In the genomic region with DNA sequence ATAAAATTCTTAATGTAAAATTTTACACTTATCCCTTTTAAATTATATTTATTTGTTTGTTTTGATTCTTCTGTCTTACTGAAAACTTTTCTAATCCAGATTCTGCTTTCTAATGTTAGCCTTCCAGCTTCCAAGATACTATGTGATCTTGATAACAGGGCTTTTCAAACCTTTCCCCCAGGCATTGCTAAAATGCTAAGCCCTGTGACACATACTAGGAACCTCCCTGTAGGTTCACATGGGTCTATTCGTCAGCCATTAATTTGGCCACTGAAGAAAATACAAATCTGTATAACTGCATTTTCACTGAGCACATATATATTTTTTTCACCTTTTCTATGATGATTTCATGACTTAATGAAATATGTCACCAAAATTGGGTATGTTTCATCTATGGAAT, we compare ENCODE assay signal across 1 cellular context.
TF ChIP-seq lines count a peak whose summit lies in the region.

No MANE protein-coding gene starts in this region.

TF ChIP-seq in IMR-90, 13 proteins besides CTCF, POLR2A, EP300 and RAD21:
- TF ChIP-seq CHD1 (IDR thresholded peaks at IDR 0.05; ENCODE audit: low read depth, low read length), result no peak
- TF ChIP-seq, protein P1, sequence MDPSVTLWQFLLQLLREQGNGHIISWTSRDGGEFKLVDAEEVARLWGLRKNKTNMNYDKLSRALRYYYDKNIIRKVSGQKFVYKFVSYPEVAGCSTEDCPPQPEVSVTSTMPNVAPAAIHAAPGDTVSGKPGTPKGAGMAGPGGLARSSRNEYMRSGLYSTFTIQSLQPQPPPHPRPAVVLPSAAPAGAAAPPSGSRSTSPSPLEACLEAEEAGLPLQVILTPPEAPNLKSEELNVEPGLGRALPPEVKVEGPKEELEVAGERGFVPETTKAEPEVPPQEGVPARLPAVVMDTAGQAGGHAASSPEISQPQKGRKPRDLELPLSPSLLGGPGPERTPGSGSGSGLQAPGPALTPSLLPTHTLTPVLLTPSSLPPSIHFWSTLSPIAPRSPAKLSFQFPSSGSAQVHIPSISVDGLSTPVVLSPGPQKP (IDR thresholded peaks at IDR 0.05; ENCODE audit: borderline replicate concordance, low read depth, low read length), result no peak
- TF ChIP-seq NFE2L2 (IDR thresholded peaks at IDR 0.05; ENCODE audit: low read depth, low read length), result no peak
- TF ChIP-seq MXI1 (IDR thresholded peaks at IDR 0.05; ENCODE audit: borderline replicate concordance, low read depth, low read length), result no peak
- no peak for TF ChIP-seq FOS (IDR thresholded peaks at IDR 0.05; ENCODE audit: low read depth, low read length)
- TF ChIP-seq SMC3 (IDR thresholded peaks at IDR 0.05; ENCODE audit: low read depth, low read length), result no peak
- TF ChIP-seq RFX5 (IDR thresholded peaks at IDR 0.05; ENCODE audit: low read depth, low read length), result no peak
- TF ChIP-seq, protein P2, sequence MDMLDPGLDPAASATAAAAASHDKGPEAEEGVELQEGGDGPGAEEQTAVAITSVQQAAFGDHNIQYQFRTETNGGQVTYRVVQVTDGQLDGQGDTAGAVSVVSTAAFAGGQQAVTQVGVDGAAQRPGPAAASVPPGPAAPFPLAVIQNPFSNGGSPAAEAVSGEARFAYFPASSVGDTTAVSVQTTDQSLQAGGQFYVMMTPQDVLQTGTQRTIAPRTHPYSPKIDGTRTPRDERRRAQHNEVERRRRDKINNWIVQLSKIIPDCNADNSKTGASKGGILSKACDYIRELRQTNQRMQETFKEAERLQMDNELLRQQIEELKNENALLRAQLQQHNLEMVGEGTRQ (IDR thresholded peaks at IDR 0.05; ENCODE audit: low read depth, low read length), result no peak
- TF ChIP-seq MAFK (IDR thresholded peaks at IDR 0.05; ENCODE audit: low read depth, low read length), result no peak
- no peak for TF ChIP-seq CEBPB (IDR thresholded peaks at IDR 0.05; ENCODE audit: low read depth, low read length)
- no peak for TF ChIP-seq BHLHE40 (IDR thresholded peaks at IDR 0.05; ENCODE audit: low read depth, low read length)
- no peak for TF ChIP-seq MAZ (IDR thresholded peaks at IDR 0.05; ENCODE audit: borderline replicate concordance, low read depth, low read length)
- no peak for TF ChIP-seq RCOR1 (IDR thresholded peaks at IDR 0.05; ENCODE audit: insufficient replicate concordance, low read length)
